In the genomic region with DNA sequence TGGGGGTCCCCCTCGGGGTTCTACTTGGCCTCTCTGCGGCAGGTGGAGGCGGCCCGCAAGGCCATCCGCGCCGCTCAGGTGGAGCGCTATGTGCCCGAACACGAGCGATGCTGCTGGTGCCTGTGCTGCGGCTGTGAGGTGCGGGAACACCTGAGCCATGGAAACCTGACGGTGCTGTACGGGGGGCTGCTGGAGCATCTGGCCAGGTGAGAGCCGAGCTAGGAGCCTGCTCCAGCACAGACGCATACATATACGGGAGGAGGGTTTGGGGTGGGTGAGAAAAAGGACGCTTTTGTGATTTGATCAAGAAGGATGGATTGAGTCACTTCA, we compare ENCODE assay signal across 6 cellular contexts. TPM values are rescaled to one million over a fixed set of nuclear protein-coding genes. Genes with fewer than 3 reads are reported as not detected.
DNase-seq lines count a peak whose midpoint lies in the region; ATAC-seq and TF ChIP-seq lines count a peak whose summit lies in the region.

No MANE protein-coding gene starts in this region.

- peak overlapping the region; percentile 82 for H3K9ac ChIP-seq in neural cell (ENCODE audit: low read length)

- TF ChIP-seq CTCF in body of pancreas (IDR thresholded peaks at IDR 0.05): no peak
- TF ChIP-seq CTCF in neural cell (IDR thresholded peaks at IDR 0.05; ENCODE audit: poor library complexity, severe bottlenecking): no peak

- no peak for TF ChIP-seq EP300 in neural cell (conservative IDR thresholded peaks at IDR 0.05; ENCODE audit: poor library complexity, severe bottlenecking)

- H3K27me3 ChIP-seq in body of pancreas (no peaks in the 10 kb centered on the region), neural cell (ENCODE audit: insufficient read depth, low read depth, low read length) (no peaks in the 10 kb centered on the region)

- H3K4me1 ChIP-seq in body of pancreas: peaks cover 16% of the 10 kb centered on the region

- intact Hi-C loops in body of pancreas (cut with DNase I): no loop called here

- no peak for TF ChIP-seq POLR2A in body of pancreas (IDR thresholded peaks at IDR 0.05)

- no peaks in the 10 kb centered on the region for H3K9me3 ChIP-seq in body of pancreas
- no peaks in the 10 kb centered on the region for H3K9me3 ChIP-seq in neural cell (ENCODE audit: low read length)

- H3K27ac ChIP-seq in body of pancreas (peak overlapping the region; percentile 45 to 76 (median 62)), neural cell (ENCODE audit: low read length) (peak overlapping the region; percentile 63)

- ATAC-seq in body of pancreas: peak; percentile 28

- WGBS in body of pancreas, 2 donors: 2 to 13% methylated on average over 3 to 19 of the region's 19 CpGs

- peak overlapping the region; percentile 35 for H2AFZ ChIP-seq in neural cell (ENCODE audit: low read depth, low read length)

- peak overlapping the region; percentile 9 to 50 for H3K4me3 ChIP-seq in body of pancreas
- peak overlapping the region; percentile 95 for H3K4me3 ChIP-seq in neural cell (ENCODE audit: low read length)

- H3K79me2 ChIP-seq in neural cell (replicated peaks; ENCODE audit: insufficient read depth, low read length): no peaks in the 10 kb centered on the region

- peak; percentile 35 for DNase-seq in activated gamma-delta T cell (lab: John Stamatoyannopoulos, UW)
- no peak for DNase-seq in activated gamma-delta T cell treated with Interleukin-2 at 50 U/mL for 16 hours
- DNase-seq in body of pancreas: no peak
- DNase-seq in pons (ENCODE audit: low spot score): no peak
- no peak for DNase-seq in medulla oblongata (ENCODE audit: extremely low spot score)

- H3F3A ChIP-seq in neural cell (ENCODE audit: insufficient read depth, low read length, poor library complexity, severe bottlenecking): no peaks in the 10 kb centered on the region

- H3K4me2 ChIP-seq in neural cell (ENCODE audit: low read length): peak overlapping the region; percentile 74

- TF ChIP-seq RAD21 in neural cell (conservative IDR thresholded peaks at IDR 0.05): no peak

- peaks cover 0 to 5% of the 10 kb centered on the region in 2 donors for H3K36me3 ChIP-seq in body of pancreas (replicated peaks in 1 of 2; ENCODE audit: insufficient read depth in 1 of 2, low read depth in 2 of 2)
- H3K36me3 ChIP-seq in neural cell (ENCODE audit: insufficient read depth, low read length): no peaks in the 10 kb centered on the region

- H4K20me1 ChIP-seq in neural cell (ENCODE audit: insufficient read depth): no peaks in the 10 kb centered on the region

- no peaks in the 10 kb centered on the region for H3K9me2 ChIP-seq in neural cell (ENCODE audit: insufficient read depth, low read length)

TF ChIP-seq in neural cell, 6 proteins besides CTCF, POLR2A, EP300 and RAD21:
- TF ChIP-seq SMC3 (conservative IDR thresholded peaks at IDR 0.05; ENCODE audit: poor library complexity) (no peak), EZH2 (IDR thresholded peaks at IDR 0.05; ENCODE audit: borderline replicate concordance, insufficient read depth, low read length, poor library complexity, severe bottlenecking) (no peak), TAF1 (IDR thresholded peaks at IDR 0.05; ENCODE audit: low read depth) (no peak), MXI1 (conservative IDR thresholded peaks at IDR 0.05; ENCODE audit: poor library complexity, severe bottlenecking) (no peak), POLR2AphosphoS5 (IDR thresholded peaks at IDR 0.05) (no peak)
- TF ChIP-seq, protein P1, sequence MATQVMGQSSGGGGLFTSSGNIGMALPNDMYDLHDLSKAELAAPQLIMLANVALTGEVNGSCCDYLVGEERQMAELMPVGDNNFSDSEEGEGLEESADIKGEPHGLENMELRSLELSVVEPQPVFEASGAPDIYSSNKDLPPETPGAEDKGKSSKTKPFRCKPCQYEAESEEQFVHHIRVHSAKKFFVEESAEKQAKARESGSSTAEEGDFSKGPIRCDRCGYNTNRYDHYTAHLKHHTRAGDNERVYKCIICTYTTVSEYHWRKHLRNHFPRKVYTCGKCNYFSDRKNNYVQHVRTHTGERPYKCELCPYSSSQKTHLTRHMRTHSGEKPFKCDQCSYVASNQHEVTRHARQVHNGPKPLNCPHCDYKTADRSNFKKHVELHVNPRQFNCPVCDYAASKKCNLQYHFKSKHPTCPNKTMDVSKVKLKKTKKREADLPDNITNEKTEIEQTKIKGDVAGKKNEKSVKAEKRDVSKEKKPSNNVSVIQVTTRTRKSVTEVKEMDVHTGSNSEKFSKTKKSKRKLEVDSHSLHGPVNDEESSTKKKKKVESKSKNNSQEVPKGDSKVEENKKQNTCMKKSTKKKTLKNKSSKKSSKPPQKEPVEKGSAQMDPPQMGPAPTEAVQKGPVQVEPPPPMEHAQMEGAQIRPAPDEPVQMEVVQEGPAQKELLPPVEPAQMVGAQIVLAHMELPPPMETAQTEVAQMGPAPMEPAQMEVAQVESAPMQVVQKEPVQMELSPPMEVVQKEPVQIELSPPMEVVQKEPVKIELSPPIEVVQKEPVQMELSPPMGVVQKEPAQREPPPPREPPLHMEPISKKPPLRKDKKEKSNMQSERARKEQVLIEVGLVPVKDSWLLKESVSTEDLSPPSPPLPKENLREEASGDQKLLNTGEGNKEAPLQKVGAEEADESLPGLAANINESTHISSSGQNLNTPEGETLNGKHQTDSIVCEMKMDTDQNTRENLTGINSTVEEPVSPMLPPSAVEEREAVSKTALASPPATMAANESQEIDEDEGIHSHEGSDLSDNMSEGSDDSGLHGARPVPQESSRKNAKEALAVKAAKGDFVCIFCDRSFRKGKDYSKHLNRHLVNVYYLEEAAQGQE (IDR thresholded peaks at IDR 0.05; ENCODE audit: borderline replicate concordance): no peak

RNA-seq across cellular contexts. Expression of gene CENATAC, which starts 0.4 kb away (rescaled TPM):
- total RNA-seq in body of pancreas: 10 to 100 TPM; 68.7 to 95.9 TPM
- polyA plus RNA-seq in neural cell: 69.9 and 70.3 TPM in 2 replicates
- 57.7 and 59.2 TPM in 2 replicates for polyA minus RNA-seq in neural cell

RNA-seq across cellular contexts. Expression of gene RPS25, which starts 19.8 kb away (rescaled TPM):
- total RNA-seq in body of pancreas: 1,000 to 10,000 TPM in 1 of 2 donors, 100 to 1,000 TPM in 1; 824 to 1,261 TPM
- 1,615 and 1,728 TPM in 2 replicates for polyA plus RNA-seq in neural cell
- 599 and 653 TPM in 2 replicates for polyA minus RNA-seq in neural cell

RNA-seq across cellular contexts. Expression of gene TRAPPC4, which starts 20.2 kb away (rescaled TPM):
- 10 to 100 TPM; 26.2 to 39.9 TPM for total RNA-seq in body of pancreas
- 271 and 276 TPM in 2 replicates for polyA plus RNA-seq in neural cell
- 97.6 and 112 TPM in 2 replicates for polyA minus RNA-seq in neural cell

RNA-seq across cellular contexts. Expression of gene FOXR1, which starts 26.8 kb away (rescaled TPM):
- not detected for total RNA-seq in body of pancreas
- not detected in 2 replicates for polyA plus RNA-seq in neural cell
- not detected in 2 replicates for polyA minus RNA-seq in neural cell

RNA-seq across cellular contexts. Expression of gene SLC37A4, which starts 32.3 kb away (rescaled TPM):
- 10 to 100 TPM; 64.6 to 90.3 TPM for total RNA-seq in body of pancreas
- polyA plus RNA-seq in neural cell: 23.5 and 25.8 TPM in 2 replicates
- polyA minus RNA-seq in neural cell: 11.3 and 13.9 TPM in 2 replicates
